Comparison of ENCODE assay signal across 6 cellular contexts in genomic region chr16:18135024-18135423, GRCh38.
DNase-seq lines count a peak whose midpoint lies in the region; ATAC-seq, FAIRE-seq and TF ChIP-seq lines count a peak whose summit lies in the region.
"Not testable (repeated sequence)": the region's sequence is repeated elsewhere in the genome, so short reads cannot be mapped to it uniquely, and the experiment has no call there.

No MANE protein-coding gene starts in this region.

- intact Hi-C loops in Panc1 (cut with micrococcal nuclease; ENCODE audit: unreplicated experiment); activated CD8-positive, alpha-beta T cell treated with anti-CD3 and anti-CD28 coated beads for 36 hours (cut with micrococcal nuclease); GM12878 (cut with micrococcal nuclease; ENCODE audit: unreplicated experiment): not testable (repeated sequence)

- ATAC-seq in Panc1 (peak; percentile 64; the same call in 1 of the 2 replicates), GM12878 (peak; percentile 46; the same call in 2 of the 3 replicates), left lobe of liver (peak; percentile 44), memory B cell (ENCODE audit: low read depth) (peak; percentile 39)
- ATAC-seq in activated CD8-positive, alpha-beta T cell treated with anti-CD3 and anti-CD28 coated beads for 36 hours, result peak; percentile 42

- BruUV-seq in Panc1 (replicated peaks; lab: Mats Ljungman, UMichigan); GM12878 (replicated peaks; lab: Mats Ljungman, UMichigan): not testable (repeated sequence)

- DNase-seq in GM19239 (ENCODE audit: insufficient read length, low spot score); Panc1 (ENCODE audit: low read depth, low spot score); activated CD8-positive, alpha-beta T cell treated with anti-CD3 and anti-CD28 coated beads for 36 hours; GM12878 (ENCODE audit: low read depth, low spot score); left lobe of liver (ENCODE audit: low spot score); memory B cell (ENCODE audit: low spot score in 2 of 2): not testable (repeated sequence)

- H3K9me3 ChIP-seq in Panc1 (ENCODE audit: control insufficient read depth, insufficient read depth, low read depth, low read length); GM12878 (replicated peaks; ENCODE audit: control insufficient read depth, insufficient read depth, low read length): not testable (repeated sequence)

- RAD21 ChIA-PET in GM12878 (lab: Charles Lee; ENCODE audit: unreplicated experiment), result not testable (repeated sequence)

- not testable (repeated sequence) for H4K20me1 ChIP-seq in GM12878 (ENCODE audit: control insufficient read depth, insufficient read depth)

- TF ChIP-seq RAD21 in GM12878 (IDR thresholded peaks at IDR 0.05; ENCODE audit: insufficient read depth, low read depth, low read length), result not testable (repeated sequence)

- SMC1A ChIA-PET in GM12878 (lab: Charles Lee; ENCODE audit: uncharacterized antibody, unreplicated experiment), result interaction anchor here (0.6 kb wide), 1 partner anchor 204 kb away, joined by 3 read pairs; no protein-coding TSS in a partner anchor

- H3K79me2 ChIP-seq in GM12878 (ENCODE audit: control insufficient read depth, insufficient read depth, low read length), result not testable (repeated sequence)

- in situ Hi-C loops in Panc1 (cut with HindIII; ENCODE audit: low pct_unique_long_range_greater_than_20kb, low sequenced_read_pairs), result not testable (repeated sequence)
- in situ Hi-C loops in GM12878 (cut with MboI), result loop anchor here (25.0 kb wide), 1 partner anchor 223 kb away; no protein-coding TSS in a partner anchor

- not testable (repeated sequence) for H3K27me3 ChIP-seq in Panc1 (ENCODE audit: control insufficient read depth, insufficient read depth, low read length); GM12878 (replicated peaks in 1 of 2; ENCODE audit: control insufficient read depth in 2 of 2, insufficient read depth in 2 of 2, low read length in 1 of 2)

- H3K36me3 ChIP-seq in Panc1 (ENCODE audit: control insufficient read depth, insufficient read depth, low read length); GM12878 (ENCODE audit: control insufficient read depth in 2 of 2, insufficient read depth in 2 of 2, low read length in 1 of 2): not testable (repeated sequence)

- WGBS in GM12878 (ENCODE audit: insufficient coverage, insufficient replicate concordance, low lambda C conversion rate, missing lambda C conversion rate), result 5% methylated on average over 1 of the region's 4 CpGs

- not testable (repeated sequence) for H3K4me2 ChIP-seq in GM12878 (ENCODE audit: control insufficient read depth, insufficient read depth)

- not testable (repeated sequence) for H3K27ac Mint-ChIP-seq in activated CD8-positive, alpha-beta T cell treated with anti-CD3 and anti-CD28 coated beads for 36 hours; memory B cell

- H3K27me3 Mint-ChIP-seq in activated CD8-positive, alpha-beta T cell treated with anti-CD3 and anti-CD28 coated beads for 36 hours; memory B cell: not testable (repeated sequence)

- TF ChIP-seq CTCF in Panc1 (IDR thresholded peaks at IDR 0.05); activated CD8-positive, alpha-beta T cell treated with anti-CD3 and anti-CD28 coated beads for 36 hours (IDR thresholded peaks at IDR 0.05); GM12878 (IDR thresholded peaks at IDR 0.05 in 2 of 3, conservative IDR thresholded peaks at IDR 0.05 in 1 of 3; ENCODE audit: control insufficient read depth in 2 of 3, extremely low read depth in 1 of 3, insufficient read depth in 1 of 3, low read depth in 3 of 3, low read length in 3 of 3): not testable (repeated sequence)

- H3K9ac ChIP-seq in GM12878 (ENCODE audit: control insufficient read depth, insufficient read depth, low read length), result not testable (repeated sequence)

- POLR2A ChIA-PET in Panc1 (lab: Charles Lee); activated CD8-positive, alpha-beta T cell treated with anti-CD3 and anti-CD28 coated beads for 36 hours (lab: Charles Lee); GM12878 (lab: Charles Lee): not testable (repeated sequence)

- peak; percentile 77 for FAIRE-seq in GM19239 (lab: Jason Lieb, UNC)
- not testable (repeated sequence) for FAIRE-seq in GM12878 (lab: Jason Lieb, UNC)

- H3K4me3 ChIP-seq in Panc1 (ENCODE audit: low read depth in 2 of 2, low read length in 2 of 2); GM12878: not testable (repeated sequence)

- H2AFZ ChIP-seq in GM12878 (ENCODE audit: control insufficient read depth, low read depth, low read length), result not testable (repeated sequence)

- not testable (repeated sequence) for H3K9me3 Mint-ChIP-seq in activated CD8-positive, alpha-beta T cell treated with anti-CD3 and anti-CD28 coated beads for 36 hours; memory B cell

- H3K4me1 Mint-ChIP-seq in activated CD8-positive, alpha-beta T cell treated with anti-CD3 and anti-CD28 coated beads for 36 hours (ENCODE audit: low read depth); memory B cell: not testable (repeated sequence)

- not testable (repeated sequence) for H3K4me1 ChIP-seq in Panc1 (ENCODE audit: control insufficient read depth, insufficient read depth, low read length); GM12878 (ENCODE audit: control insufficient read depth, insufficient read depth, low read length)

- not testable (repeated sequence) for TF ChIP-seq EP300 in GM12878 (IDR thresholded peaks at IDR 0.05; ENCODE audit: borderline replicate concordance in 1 of 2, control insufficient read depth in 1 of 2, low read depth in 2 of 2, low read length in 2 of 2)

- not testable (repeated sequence) for TF ChIP-seq POLR2A in GM12878 (IDR thresholded peaks at IDR 0.05; ENCODE audit: low read depth, low read length)

- not testable (repeated sequence) for H3K27ac ChIP-seq in Panc1 (ENCODE audit: low read length); GM12878 (ENCODE audit: control insufficient read depth, insufficient read depth)

- H3K36me3 Mint-ChIP-seq in activated CD8-positive, alpha-beta T cell treated with anti-CD3 and anti-CD28 coated beads for 36 hours (ENCODE audit: low read depth); memory B cell: not testable (repeated sequence)

- H3K4me3 Mint-ChIP-seq in activated CD8-positive, alpha-beta T cell treated with anti-CD3 and anti-CD28 coated beads for 36 hours; memory B cell: not testable (repeated sequence)

- CTCF ChIA-PET in Panc1 (lab: Charles Lee); activated CD8-positive, alpha-beta T cell treated with anti-CD3 and anti-CD28 coated beads for 36 hours (lab: Charles Lee); GM12878 (lab: Yijun Ruan, JAX): not testable (repeated sequence)
